Comparison of ENCODE assay signal across 1 cellular context in the genomic region with DNA sequence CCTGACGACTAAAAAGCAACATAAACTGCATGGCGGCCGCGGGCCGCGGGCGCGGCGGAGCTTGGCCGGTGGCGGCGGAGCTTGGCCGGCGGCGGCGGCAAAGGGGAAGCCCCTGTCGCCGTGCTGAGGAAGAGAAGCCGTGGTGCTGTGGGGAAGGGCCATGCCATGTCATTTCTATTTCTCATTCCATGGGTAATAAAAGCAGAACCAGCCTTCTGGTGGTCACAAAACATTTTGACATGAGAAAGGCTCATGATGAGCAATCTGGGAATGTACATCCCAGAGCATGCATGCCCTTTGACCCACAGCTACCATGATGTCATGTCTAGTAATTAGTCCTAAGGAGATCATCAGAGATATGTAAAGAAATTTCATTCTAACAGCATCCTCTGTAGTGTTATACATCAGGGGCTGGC.
TF ChIP-seq lines count a peak whose summit lies in the region.

No MANE protein-coding gene starts in this region.

TF ChIP-seq in WTC11, 78 proteins besides CTCF, POLR2A, EP300 and RAD21 (continued from another document):
- TF ChIP-seq HMGXB4 (CRISPR knock-in tag; IDR thresholded peaks at IDR 0.05) = no peak
- no peak for TF ChIP-seq TCF7 (CRISPR knock-in tag; IDR thresholded peaks at IDR 0.05; ENCODE audit: low read depth)
- TF ChIP-seq CBFB (CRISPR knock-in tag; IDR thresholded peaks at IDR 0.05; ENCODE audit: low read depth) = no peak
- TF ChIP-seq, protein P1, sequence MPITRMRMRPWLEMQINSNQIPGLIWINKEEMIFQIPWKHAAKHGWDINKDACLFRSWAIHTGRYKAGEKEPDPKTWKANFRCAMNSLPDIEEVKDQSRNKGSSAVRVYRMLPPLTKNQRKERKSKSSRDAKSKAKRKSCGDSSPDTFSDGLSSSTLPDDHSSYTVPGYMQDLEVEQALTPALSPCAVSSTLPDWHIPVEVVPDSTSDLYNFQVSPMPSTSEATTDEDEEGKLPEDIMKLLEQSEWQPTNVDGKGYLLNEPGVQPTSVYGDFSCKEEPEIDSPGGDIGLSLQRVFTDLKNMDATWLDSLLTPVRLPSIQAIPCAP (CRISPR knock-in tag; IDR thresholded peaks at IDR 0.05) = no peak
